5 cellular contexts compared by ENCODE assay signal in the genomic region with DNA sequence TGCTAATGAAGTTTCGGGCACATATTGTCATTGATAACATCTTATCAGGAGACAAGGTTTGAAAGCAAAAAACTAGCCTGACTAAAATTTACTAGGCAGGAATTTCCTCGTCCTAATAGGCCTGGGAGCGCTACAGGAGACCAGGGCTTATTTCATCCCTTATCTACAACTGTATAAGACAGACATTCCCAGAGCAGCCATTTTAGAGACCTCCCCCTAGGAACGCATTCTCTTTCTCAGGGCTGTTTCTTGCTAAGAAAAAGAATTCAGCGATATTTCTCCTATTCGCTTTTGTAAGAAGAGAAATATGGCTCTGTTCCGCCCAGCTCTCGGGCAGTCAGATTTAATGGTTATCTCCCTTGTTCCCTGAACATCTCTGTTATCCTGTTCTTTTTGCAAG. TPM values are rescaled to one million over a fixed set of nuclear protein-coding genes. Genes with fewer than 3 reads are reported as not detected.
"Had no signal": no experiment of that assay in that cellular context is flagged by ENCODE, and none has a peak within 500 bp of the region (broad histone marks: within the 10 kb centered on the region; RNA-seq: fewer than 3 reads in every experiment).

No MANE protein-coding gene starts in this region.

RNA-seq across cellular contexts. Expression of a gene that starts 15.9 kb away (rescaled TPM):
- total RNA-seq: HepG2, HT-29, HT1080, IMR-90 had no signal
- polyA plus RNA-seq: HepG2, IgD-negative memory B cell, IMR-90 had no signal

RNA-seq across cellular contexts. Expression of a gene that starts 34.7 kb away (rescaled TPM):
- total RNA-seq: HepG2, HT-29, IMR-90 had no signal
- polyA plus RNA-seq: HepG2, IgD-negative memory B cell, IMR-90 had no signal

RNA-seq across cellular contexts. Expression of a gene that starts 52.7 kb away (rescaled TPM):
- total RNA-seq: HepG2, HT-29, HT1080 had no signal
- polyA plus RNA-seq: HepG2, IgD-negative memory B cell had no signal

RNA-seq across cellular contexts. Expression of a gene that starts 57.9 kb away (rescaled TPM):
- total RNA-seq: HepG2, HT-29, HT1080, IMR-90 had no signal
- polyA plus RNA-seq: HepG2, IgD-negative memory B cell, IMR-90 had no signal
